Comparison of ENCODE assay signal across 15 cellular contexts in the genomic region with DNA sequence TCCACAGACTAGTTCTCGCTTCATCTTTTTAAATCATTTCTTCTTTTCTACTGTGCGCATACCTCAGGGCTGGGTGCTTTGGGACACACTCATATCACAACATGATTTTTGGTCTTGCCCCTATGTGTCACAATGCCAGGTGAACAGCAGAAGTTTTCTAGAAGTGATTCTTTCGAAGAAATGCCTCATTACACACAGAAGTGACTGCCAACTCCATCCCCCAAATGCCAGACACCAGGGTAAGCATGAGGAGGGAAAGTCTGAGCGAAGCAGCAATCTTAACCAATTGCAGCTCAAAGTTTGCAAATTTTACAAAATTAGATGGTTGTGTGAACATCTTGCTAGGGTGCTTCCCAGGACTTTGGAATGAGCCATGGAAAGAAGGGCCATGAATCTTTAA.
DNase-seq lines count a peak whose midpoint lies in the region.
"Had no signal": no experiment of that assay in that cellular context is flagged by ENCODE, and none has a peak within 500 bp of the region (broad histone marks: within the 10 kb centered on the region; RNA-seq: fewer than 3 reads in every experiment).

No MANE protein-coding gene starts in this region.

- no peaks in the 10 kb centered on the region for H3K4me1 ChIP-seq in rectal smooth muscle tissue (ENCODE audit: control insufficient read depth, insufficient read depth, low read length)
- H3K4me1 ChIP-seq: A549; BLaER1 treated with 17β-estradiol and CSF1 and Interleukin-3, amounts not matched to agents 10 nM and 100 nM had no signal

- peak; percentile 25 for DNase-seq in DMS79 treated with DMSO at 0.1 percent for 48 hours (lab: John Stamatoyannopoulos, UW)
- DNase-seq in DMS79 (lab: John Stamatoyannopoulos, UW) = no peak
- no peak for DNase-seq in activated effector memory CD4-positive, alpha-beta T cell treated with Interleukin-2 at 50 U/mL for 16 hours
- DNase-seq in middle frontal gyrus (ENCODE audit: extremely low spot score, low spot score) = no peak
- DNase-seq: AML-193; Caco-2; Calu3; CD4-positive, alpha-beta T cell; CD8-positive, alpha-beta T cell; GF-D8 had no signal

- H3K27ac ChIP-seq in rectal smooth muscle tissue (ENCODE audit: low read depth, low read length) = no peak overlapping the region
- H3K27ac ChIP-seq: 22Rv1; A549; BLaER1 treated with 17β-estradiol and CSF1 and Interleukin-3, amounts not matched to agents 10 nM and 100 nM; C4-2B had no signal

- H3K4me3 ChIP-seq in rectal smooth muscle tissue (ENCODE audit: low read length) = no peak overlapping the region
- H3K4me3 ChIP-seq: A549; BLaER1 treated with 17β-estradiol and CSF1 and Interleukin-3, amounts not matched to agents 10 nM and 100 nM had no signal

- peak overlapping the region; percentile 4 for H3K9ac ChIP-seq in rectal smooth muscle tissue (ENCODE audit: low read length)
- H3K9ac ChIP-seq: BLaER1 treated with 17β-estradiol and CSF1 and Interleukin-3, amounts not matched to agents 10 nM and 100 nM had no signal

- no peaks in the 10 kb centered on the region for H3K27me3 ChIP-seq in rectal smooth muscle tissue (ENCODE audit: control insufficient read depth, insufficient read depth, low read length)
- H3K27me3 ChIP-seq: BLaER1 treated with 17β-estradiol and CSF1 and Interleukin-3, amounts not matched to agents 10 nM and 100 nM had no signal

- H3K36me3 ChIP-seq in rectal smooth muscle tissue (ENCODE audit: control insufficient read depth, insufficient read depth, low read length) = no peaks in the 10 kb centered on the region
- H3K36me3 ChIP-seq: BLaER1 treated with 17β-estradiol and CSF1 and Interleukin-3, amounts not matched to agents 10 nM and 100 nM had no signal
